ENCODE assay signal across 9 cellular contexts in the genomic region with DNA sequence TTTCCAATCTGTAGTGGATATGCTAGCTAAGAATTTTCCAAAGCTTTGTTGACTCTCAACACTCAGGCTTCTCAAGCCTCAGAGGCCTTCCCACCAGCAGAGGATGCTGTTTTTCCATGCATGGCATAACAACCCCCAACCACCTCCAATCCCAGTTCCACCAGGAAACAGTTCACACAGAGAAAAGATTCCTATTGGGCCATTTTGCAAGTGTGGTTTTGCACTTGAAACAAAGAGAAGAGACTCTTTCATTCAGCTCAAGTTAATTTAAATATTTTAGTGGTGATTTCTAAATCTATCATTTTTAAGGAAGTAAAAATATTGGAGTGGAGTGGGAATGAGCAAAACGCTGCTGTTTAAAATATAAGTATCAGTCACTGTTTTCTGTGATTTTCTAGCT.
DNase-seq lines count a peak whose midpoint lies in the region; ATAC-seq and FAIRE-seq lines count a peak whose summit lies in the region.
"Had no signal": no experiment of that assay in that cellular context is flagged by ENCODE, and none has a peak within 500 bp of the region (broad histone marks: within the 10 kb centered on the region; RNA-seq: fewer than 3 reads in every experiment).

No MANE protein-coding gene starts in this region.

- peak; percentile 30 for FAIRE-seq in urothelium cell line (lab: Jason Lieb, UNC)
- FAIRE-seq: A204.1 had no signal

- DNase-seq in DMS79 (lab: John Stamatoyannopoulos, UW) (peak; percentile 14), DMS79 treated with DMSO at 0.1 percent for 48 hours (lab: John Stamatoyannopoulos, UW) (no peak), NCI-H510A treated with DMSO at 0.1 percent for 48 hours (lab: John Stamatoyannopoulos, UW) (peak; percentile 53), caudate nucleus (lab: John Stamatoyannopoulos, UW) (peak in 31 of 61 donors; percentile 1 to 62 (median 18)), left colon (peak in 1 of 2 donors; percentile 36), urothelium cell line (ENCODE audit: low spot score) (peak; percentile 82)
- no peak for DNase-seq in activated CD4-positive, alpha-beta T cell treated with anti-CD3 and anti-CD28 coated beads, Interleukin-2, amount 50 U/mL, for 48 hours

- intact Hi-C loops in left colon (cut with DNase I, micrococcal nuclease): loop anchor here in 1 of 2 donors (2.0 to 10.0 kb wide), 3 partner anchors 108 to 384 kb away; a partner anchor contains a TSS

- no peak overlapping the region for H3K27ac ChIP-seq in caudate nucleus (ENCODE audit: low read depth, low read length)

- ATAC-seq in left colon (peak; percentile 69), GM21367 (IDR thresholded peaks at IDR 0.05; ENCODE audit: unreplicated experiment) (no peak)

Comparison
In these comparisons a context has a peak if more than half of its experiments do, and no peak if none do; other contexts are left out.
1. DNase-seq: peak in DMS79 (single experiment), NCI-H510A treated with DMSO at 0.1 percent for 48 hours (single experiment), caudate nucleus (31 of 61) and urothelium cell line (single experiment); none in DMS79 treated with DMSO at 0.1 percent for 48 hours (single experiment) and activated CD4-positive, alpha-beta T cell treated with anti-CD3 and anti-CD28 coated beads, Interleukin-2, amount 50 U/mL, for 48 hours (0 of 2).